23 cellular contexts compared by ENCODE assay signal in genomic region chr21:31720739-31721138, GRCh38. TPM values are rescaled to one million over a fixed set of nuclear protein-coding genes. Genes with fewer than 3 reads are reported as not detected.
DNase-seq lines count a peak whose midpoint lies in the region; ATAC-seq and TF ChIP-seq lines count a peak whose summit lies in the region.
"Had no signal": no experiment of that assay in that cellular context is flagged by ENCODE, and none has a peak within 500 bp of the region (broad histone marks: within the 10 kb centered on the region; RNA-seq: fewer than 3 reads in every experiment).

No MANE protein-coding gene starts in this region.

- no peaks in the 10 kb centered on the region for H3K27me3 ChIP-seq in CD4-positive, CD25-positive, alpha-beta regulatory T cell (ENCODE audit: control insufficient read depth, insufficient read depth, low read length)
- H3K27me3 ChIP-seq in DOHH2 (ENCODE audit: control insufficient read depth, low read length): no peaks in the 10 kb centered on the region
- H3K27me3 ChIP-seq: BLaER1 treated with 17β-estradiol and CSF1 and Interleukin-3, amounts not matched to agents 10 nM and 100 nM had no signal

- H3K27ac Mint-ChIP-seq in CD4-positive, CD25-positive, alpha-beta regulatory T cell: peak overlapping the region in 2 of 3 donors; percentile 17 to 77
- H3K27ac Mint-ChIP-seq in activated T-helper 17 cell treated with anti-CD3 and anti-CD28 coated beads, Interleukin-2, amount 50 U/mL, for 72 hours: no peak overlapping the region
- H3K27ac Mint-ChIP-seq in mesothelial cell of epicardium: peak overlapping the region; percentile 15
- H3K27ac Mint-ChIP-seq: CD8-positive, alpha-beta T cell had no signal

- H3K4me2 ChIP-seq in DOHH2 (ENCODE audit: low read length): peak overlapping the region; percentile 15; the same call in 1 of the 2 replicates

- no peak overlapping the region for H3K4me3 ChIP-seq in CD4-positive, CD25-positive, alpha-beta regulatory T cell (ENCODE audit: low read depth, low read length)
- H3K4me3 ChIP-seq in DOHH2 (ENCODE audit: low read length): no peak overlapping the region
- H3K4me3 ChIP-seq: BLaER1 treated with 17β-estradiol and CSF1 and Interleukin-3, amounts not matched to agents 10 nM and 100 nM; SK-N-MC had no signal

- H4K20me1 ChIP-seq in DOHH2 (ENCODE audit: control insufficient read depth, insufficient read depth, low read depth, low read length): peaks cover 60% of the 10 kb centered on the region

- peaks cover 56 to 92% (median 73%) of the 10 kb centered on the region in 4 donors for H3K4me1 Mint-ChIP-seq in CD4-positive, CD25-positive, alpha-beta regulatory T cell
- H3K4me1 Mint-ChIP-seq in activated T-helper 17 cell treated with anti-CD3 and anti-CD28 coated beads, Interleukin-2, amount 50 U/mL, for 72 hours: peaks cover 51% of the 10 kb centered on the region
- H3K4me1 Mint-ChIP-seq in mesothelial cell of epicardium: peaks cover 35% of the 10 kb centered on the region

- H3K9me3 ChIP-seq in CD4-positive, CD25-positive, alpha-beta regulatory T cell (ENCODE audit: control insufficient read depth in 2 of 2, low read length in 2 of 2): no peaks in the 10 kb centered on the region
- no peaks in the 10 kb centered on the region for H3K9me3 ChIP-seq in DOHH2 (ENCODE audit: control insufficient read depth, insufficient read depth, low read length)

- peaks cover 12% of the 10 kb centered on the region for H3K36me3 Mint-ChIP-seq in CD4-positive, CD25-positive, alpha-beta regulatory T cell
- H3K36me3 Mint-ChIP-seq in activated T-helper 17 cell treated with anti-CD3 and anti-CD28 coated beads, Interleukin-2, amount 50 U/mL, for 72 hours (ENCODE audit: low read depth): peaks cover 8% of the 10 kb centered on the region
- H3K36me3 Mint-ChIP-seq in mesothelial cell of epicardium: peaks cover 4% of the 10 kb centered on the region

- no peaks in the 10 kb centered on the region for H3K36me3 ChIP-seq in CD4-positive, CD25-positive, alpha-beta regulatory T cell (ENCODE audit: control insufficient read depth, insufficient read depth, low read length)
- H3K36me3 ChIP-seq in DOHH2 (ENCODE audit: control insufficient read depth, low read length): peaks cover 42% of the 10 kb centered on the region

- H3K27ac ChIP-seq in CD4-positive, CD25-positive, alpha-beta regulatory T cell (ENCODE audit: insufficient read depth, low read length, poor library complexity, severe bottlenecking): no peak overlapping the region
- H3K27ac ChIP-seq in DOHH2 (ENCODE audit: low read depth, low read length): no peak overlapping the region
- H3K27ac ChIP-seq: BLaER1 treated with 17β-estradiol and CSF1 and Interleukin-3, amounts not matched to agents 10 nM and 100 nM; HL-60; SK-N-MC had no signal

- H3K9me3 Mint-ChIP-seq in CD4-positive, CD25-positive, alpha-beta regulatory T cell: no peaks in the 10 kb centered on the region
- no peaks in the 10 kb centered on the region for H3K9me3 Mint-ChIP-seq in activated T-helper 17 cell treated with anti-CD3 and anti-CD28 coated beads, Interleukin-2, amount 50 U/mL, for 72 hours
- peaks cover 3% of the 10 kb centered on the region for H3K9me3 Mint-ChIP-seq in mesothelial cell of epicardium
- H3K9me3 Mint-ChIP-seq: CD8-positive, alpha-beta T cell; H9 had no signal

- peak overlapping the region in 3 of 4 donors; percentile 18 to 71 (median 23) for H3K4me3 Mint-ChIP-seq in CD4-positive, CD25-positive, alpha-beta regulatory T cell
- H3K4me3 Mint-ChIP-seq in activated T-helper 17 cell treated with anti-CD3 and anti-CD28 coated beads, Interleukin-2, amount 50 U/mL, for 72 hours: peak overlapping the region; percentile 17
- H3K4me3 Mint-ChIP-seq in mesothelial cell of epicardium: no peak overlapping the region
- H3K4me3 Mint-ChIP-seq: CD8-positive, alpha-beta T cell; H9 had no signal

- DNase-seq in CD4-positive, CD25-positive, alpha-beta regulatory T cell: no peak
- DNase-seq in mesothelial cell of epicardium (ENCODE audit: low spot score in 2 of 2, unreplicated experiment in 2 of 2) (no peak), NCI-H146 (lab: John Stamatoyannopoulos, UW) (no peak), T-helper 9 cell (no peak)
- no peak for DNase-seq in stimulated activated CD4-positive, alpha-beta T cell treated with anti-CD3 and anti-CD28 coated beads, Interleukin-15, amount 100 ng/mL, for 24 hours
- DNase-seq: ACHN; Calu3; CD8-positive, alpha-beta T cell; DMS153; H9; NCI-H1694 treated with DMSO at 0.1 percent for 48 hours; NCI-H2081 treated with DMSO at 0.1 percent for 48 hours; NCI-H2171 treated with DMSO at 0.1 percent for 48 hours; NCI-H524 treated with DMSO at 0.1 percent for 48 hours; RPMI8226; SHP77 treated with DMSO at 0.1 percent for 48 hours; SW 1271 had no signal

- H3F3A ChIP-seq in DOHH2 (ENCODE audit: control insufficient read depth, insufficient read depth): peaks cover 10% of the 10 kb centered on the region

- peaks cover 100% of the 10 kb centered on the region for H3K79me2 ChIP-seq in DOHH2 (ENCODE audit: control insufficient read depth, low read length)

- ATAC-seq in CD4-positive, CD25-positive, alpha-beta regulatory T cell (ENCODE audit: low read depth in 2 of 2): no peak
- no peak for ATAC-seq in activated T-helper 17 cell treated with anti-CD3 and anti-CD28 coated beads, Interleukin-2, amount 50 U/mL, for 72 hours (replicated peaks)
- ATAC-seq in GM18868 (IDR thresholded peaks at IDR 0.05; ENCODE audit: unreplicated experiment): no peak
- ATAC-seq: CD8-positive, alpha-beta T cell had no signal

- TF ChIP-seq CTCF in DOHH2 (IDR thresholded peaks at IDR 0.05; ENCODE audit: low read depth, low read length, poor library complexity, severe bottlenecking): no peak
- TF ChIP-seq CTCF in mesothelial cell of epicardium (IDR thresholded peaks at IDR 0.05; ENCODE audit: unreplicated experiment): no peak

- H3K9me2 ChIP-seq in DOHH2 (replicated peaks; ENCODE audit: control insufficient read depth, low read length): no peaks in the 10 kb centered on the region

- H3K4me1 ChIP-seq in CD4-positive, CD25-positive, alpha-beta regulatory T cell (ENCODE audit: control insufficient read depth, insufficient read depth, low read length, poor library complexity, severe bottlenecking): peaks cover 36% of the 10 kb centered on the region
- H3K4me1 ChIP-seq in DOHH2 (ENCODE audit: control insufficient read depth, low read length): peaks cover 81% of the 10 kb centered on the region

- H3K27me3 Mint-ChIP-seq in CD4-positive, CD25-positive, alpha-beta regulatory T cell: no peaks in the 10 kb centered on the region
- no peaks in the 10 kb centered on the region for H3K27me3 Mint-ChIP-seq in activated T-helper 17 cell treated with anti-CD3 and anti-CD28 coated beads, Interleukin-2, amount 50 U/mL, for 72 hours
- H3K27me3 Mint-ChIP-seq in mesothelial cell of epicardium (ENCODE audit: low read depth): no peaks in the 10 kb centered on the region

RNA-seq across cellular contexts. Expression of gene SCAF4, which starts 11.2 kb away (rescaled TPM):
- 70.9 TPM for total RNA-seq in CD4-positive, CD25-positive, alpha-beta regulatory T cell
- polyA plus RNA-seq in CD4-positive, CD25-positive, alpha-beta regulatory T cell: 10 to 100 TPM; 15.8 to 20.6 (median 18.6) TPM
- 10 to 100 TPM; 33.0 to 46.7 TPM for total RNA-seq in activated T-helper 17 cell treated with anti-CD3 and anti-CD28 coated beads, Interleukin-2, amount 50 U/mL, for 72 hours
- total RNA-seq in mesothelial cell of epicardium: 55.6 to 58.9 TPM (median 57.4 TPM) in 3 replicates
